14 cellular contexts compared by ENCODE assay signal in genomic region chr1:93839307-93839706, GRCh38. TPM values are rescaled to one million over a fixed set of nuclear protein-coding genes. Genes with fewer than 3 reads are reported as not detected.
A peak's percentile ranks its signal among the peaks of the same experiment; 100 is the strongest.
DNase-seq lines count a peak whose midpoint lies in the region; TF ChIP-seq lines count a peak whose summit lies in the region.
"Had no signal": no experiment of that assay in that cellular context is flagged by ENCODE, and none has a peak within 500 bp of the region (broad histone marks: within the 10 kb centered on the region; RNA-seq: fewer than 3 reads in every experiment).

No MANE protein-coding gene starts in this region.

- H3K4me3 ChIP-seq in MG63 = no peak overlapping the region
- no peak overlapping the region for H3K4me3 ChIP-seq in brain microvascular endothelial cell (ENCODE audit: low read depth, low read length)
- H3K4me3 ChIP-seq: cardiac muscle cell, lower lobe of right lung had no signal

- TF ChIP-seq CTCF in brain microvascular endothelial cell (IDR thresholded peaks at IDR 0.05; ENCODE audit: low read depth, low read length, missing control alignments) = no peak

- no peaks in the 10 kb centered on the region for H3K27me3 ChIP-seq in MG63
- H3K27me3 ChIP-seq in brain microvascular endothelial cell (replicated peaks) = no peaks in the 10 kb centered on the region
- H3K27me3 ChIP-seq: cardiac muscle cell had no signal

- H3K27ac ChIP-seq in brain microvascular endothelial cell = peak overlapping the region; percentile 4
- H3K27ac ChIP-seq: cardiac muscle cell, lower lobe of right lung had no signal

- H3K36me3 ChIP-seq in MG63 (no peaks in the 10 kb centered on the region), brain microvascular endothelial cell (replicated peaks) (no peaks in the 10 kb centered on the region)
- H3K36me3 ChIP-seq: cardiac muscle cell, lower lobe of right lung had no signal

- H3K9me3 ChIP-seq in MG63 = no peaks in the 10 kb centered on the region; the same call in 1 of the 2 replicates
- H3K9me3 ChIP-seq: lower lobe of right lung had no signal

- peak; percentile 76 for DNase-seq in EL
- peak; percentile 70 for DNase-seq in MG63
- DNase-seq in brain microvascular endothelial cell = peak; percentile 78
- peak; percentile 75 for DNase-seq in non-pigmented ciliary epithelial cell (ENCODE audit: low read depth)
- DNase-seq in mesenteric fat pad (ENCODE audit: low spot score) = no peak
- no peak for DNase-seq in NCI-H1092 treated with DMSO at 0.1 percent for 48 hours (lab: John Stamatoyannopoulos, UW)
- DNase-seq in activated CD4-positive, alpha-beta T cell treated with anti-CD3 and anti-CD28 coated beads for 4 hours = no peak
- DNase-seq: DMS53, Karpas-422, lower lobe of right lung, NCI-H510A, posterior cingulate gyrus, T-helper 17 cell had no signal

- in situ Hi-C loops in brain microvascular endothelial cell (cut with HindIII; ENCODE audit: low pct_ligation_motif_present, low sequenced_read_pairs) = no loop called here

RNA-seq across cellular contexts. Expression of gene DNTTIP2, which starts 39.7 kb away (rescaled TPM):
- 13.1 and 13.9 TPM in 2 replicates for total RNA-seq in MG63 (2014; rRNA removed; shearing (Covaris generic); ENCODE audit: low replicate concordance)
- 58.3 TPM for total RNA-seq in mesenteric fat pad

Comparison
In these comparisons a context has a peak if more than half of its experiments do, and no peak if none do; other contexts are left out.
1. DNase-seq: peak in EL (single experiment), MG63 (single experiment), brain microvascular endothelial cell (single experiment) and non-pigmented ciliary epithelial cell (single experiment); none in mesenteric fat pad (single experiment), NCI-H1092 treated with DMSO at 0.1 percent for 48 hours (single experiment) and activated CD4-positive, alpha-beta T cell treated with anti-CD3 and anti-CD28 coated beads for 4 hours (0 of 2).